In the genomic region with DNA sequence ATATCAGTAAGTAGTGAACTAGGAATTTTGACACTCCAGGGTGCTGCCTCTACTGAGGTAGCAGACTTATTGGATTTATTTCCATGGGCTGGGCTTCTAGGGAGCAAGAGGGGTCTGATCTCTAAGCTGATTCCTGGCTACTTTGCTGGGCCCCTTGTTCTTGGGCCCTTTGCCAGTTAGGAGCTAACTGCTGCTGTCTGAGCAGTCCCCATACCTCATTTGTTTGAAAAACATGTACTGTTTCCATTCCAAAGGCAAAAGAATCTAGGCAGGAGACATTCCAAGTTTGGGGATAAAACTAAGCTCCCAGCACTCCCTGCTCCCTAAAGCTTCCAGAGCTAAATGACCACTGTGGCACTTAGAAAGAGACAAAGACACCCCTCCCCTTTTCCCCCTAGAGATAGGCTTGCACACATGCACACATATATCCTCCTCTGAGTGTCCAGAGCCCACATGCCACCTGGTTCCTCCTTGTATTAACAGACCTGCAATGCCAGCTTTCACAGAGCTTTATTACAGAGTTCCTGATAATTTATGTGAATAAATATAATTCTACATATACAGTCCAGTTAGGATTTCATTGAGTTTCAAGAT, we compare ENCODE assay signal across 9 cellular contexts. TPM values are rescaled to one million over a fixed set of nuclear protein-coding genes. Genes with fewer than 3 reads are reported as not detected.
DNase-seq lines count a peak whose midpoint lies in the region; ATAC-seq, FAIRE-seq and TF ChIP-seq lines count a peak whose summit lies in the region.
"Had no signal": no experiment of that assay in that cellular context is flagged by ENCODE, and none has a peak within 500 bp of the region (broad histone marks: within the 10 kb centered on the region; RNA-seq: fewer than 3 reads in every experiment).

No MANE protein-coding gene starts in this region.

- POLR2A ChIA-PET in HepG2 (lab: Yijun Ruan, JAX) = interaction anchor here (2.5 kb wide), 1 partner anchor 217 kb away, joined by 15 read pairs; a partner anchor contains a TSS

- peaks cover 35% of the 10 kb centered on the region for H3K4me1 Mint-ChIP-seq in activated T-helper 17 cell treated with anti-CD3 and anti-CD28 coated beads, Interleukin-2, amount 50 U/mL, for 72 hours
- peaks cover 44% of the 10 kb centered on the region for H3K4me1 Mint-ChIP-seq in mesothelial cell of epicardium

- no peak overlapping the region for H3K27ac ChIP-seq in HepG2 (ENCODE audit: extremely low read length, insufficient read depth, low read length)
- H3K27ac ChIP-seq in right lobe of liver = peak overlapping the region in 1 of 3 donors; percentile 17

- no peak for DNase-seq in HepG2 (ENCODE audit: low spot score)
- no peak for DNase-seq in right lobe of liver
- no peak for DNase-seq in mesothelial cell of epicardium (ENCODE audit: low spot score in 2 of 2, unreplicated experiment in 2 of 2)
- DNase-seq in stimulated activated CD4-positive, alpha-beta T cell treated with anti-CD3 and anti-CD28 coated beads, Interleukin-1b, Interleukin-23, amount 100 ng/mL, for 48 hours = no peak
- no peak for DNase-seq in activated gamma-delta T cell (lab: John Stamatoyannopoulos, UW)
- no peak for DNase-seq in ureter (ENCODE audit: low spot score)
- DNase-seq in amniotic stem cell (lab: John Stamatoyannopoulos, UW) = no peak
- DNase-seq: activated CD8-positive, alpha-beta memory T cell treated with anti-CD3 and anti-CD28 coated beads for 24 hours had no signal

- TF ChIP-seq POLR2A in HepG2 (IDR thresholded peaks at IDR 0.05; ENCODE audit: insufficient read depth in 1 of 2, low read depth in 2 of 2, low read length in 2 of 2) (no peak), right lobe of liver (IDR thresholded peaks at IDR 0.05) (no peak)

- intact Hi-C loops in HepG2 (cut with micrococcal nuclease; ENCODE audit: unreplicated experiment) (loop anchor here (1.0 kb wide), 5 partner anchors 130 to 264 kb away; a partner anchor contains a TSS), right lobe of liver (cut with DNase I) (loop anchor here (5.0 to 10.0 kb wide), 2 partner anchors 217 to 220 kb away; a partner anchor contains a TSS)

- no peak overlapping the region for H3K4me2 ChIP-seq in HepG2 (ENCODE audit: low read depth, low read length)

- H3K4me3 Mint-ChIP-seq in activated T-helper 17 cell treated with anti-CD3 and anti-CD28 coated beads, Interleukin-2, amount 50 U/mL, for 72 hours = no peak overlapping the region
- H3K4me3 Mint-ChIP-seq in mesothelial cell of epicardium = no peak overlapping the region

- H3K36me3 Mint-ChIP-seq in activated T-helper 17 cell treated with anti-CD3 and anti-CD28 coated beads, Interleukin-2, amount 50 U/mL, for 72 hours (ENCODE audit: low read depth) = peaks cover 40% of the 10 kb centered on the region
- H3K36me3 Mint-ChIP-seq in mesothelial cell of epicardium = peaks cover 2% of the 10 kb centered on the region

- BruUV-seq in HepG2 (replicated peaks; lab: Mats Ljungman, UMichigan) = no TSS peak

- H3K9me3 ChIP-seq in HepG2 (ENCODE audit: low read length) (no peaks in the 10 kb centered on the region), right lobe of liver (no peaks in the 10 kb centered on the region)

- H3K27ac Mint-ChIP-seq in activated T-helper 17 cell treated with anti-CD3 and anti-CD28 coated beads, Interleukin-2, amount 50 U/mL, for 72 hours = peak overlapping the region; percentile 61
- peak overlapping the region; percentile 93 for H3K27ac Mint-ChIP-seq in mesothelial cell of epicardium

- TF ChIP-seq CTCF in HepG2 (CRISPR knock-in tag; IDR thresholded peaks at IDR 0.05) (no peak), right lobe of liver (IDR thresholded peaks at IDR 0.05) (no peak), mesothelial cell of epicardium (IDR thresholded peaks at IDR 0.05; ENCODE audit: unreplicated experiment) (no peak)

- ATAC-seq in HepG2 (peak; percentile 62), right lobe of liver (no peak)
- no peak for ATAC-seq in activated T-helper 17 cell treated with anti-CD3 and anti-CD28 coated beads, Interleukin-2, amount 50 U/mL, for 72 hours (replicated peaks)

- H4K20me1 ChIP-seq in HepG2 (ENCODE audit: insufficient read depth, low read length) = no peaks in the 10 kb centered on the region

- no peak overlapping the region for H2AFZ ChIP-seq in HepG2 (ENCODE audit: low read length)

- no peak for TF ChIP-seq EP300 in HepG2 (IDR thresholded peaks at IDR 0.05; ENCODE audit: low read depth in 2 of 2, low read length in 2 of 2)
- no peak for TF ChIP-seq EP300 in HepG2 (CRISPR knock-in tag; IDR thresholded peaks at IDR 0.05; ENCODE audit: borderline replicate concordance)

- H3K4me1 ChIP-seq in HepG2 (ENCODE audit: insufficient read depth, low read length) (no peaks in the 10 kb centered on the region), right lobe of liver (peaks cover 0 to 7% (median 0%) of the 10 kb centered on the region in 4 donors)

- H3K27me3 ChIP-seq in HepG2 (ENCODE audit: control insufficient read depth in 1 of 2, insufficient read depth in 2 of 2, low read length in 2 of 2) = no peaks in the 10 kb centered on the region
- no peaks in the 10 kb centered on the region for H3K27me3 ChIP-seq in right lobe of liver

- in situ Hi-C loops in HepG2 (cut with HindIII; ENCODE audit: extremely low pct_ligation_motif_present, low pct_unique_long_range_greater_than_20kb) = loop anchor here (5.0 kb wide), 1 partner anchor 225 kb away; no protein-coding TSS in a partner anchor

- no peaks in the 10 kb centered on the region for H3K79me2 ChIP-seq in HepG2 (ENCODE audit: insufficient read depth, low read length)

- no peaks in the 10 kb centered on the region for H3K27me3 Mint-ChIP-seq in activated T-helper 17 cell treated with anti-CD3 and anti-CD28 coated beads, Interleukin-2, amount 50 U/mL, for 72 hours
- no peaks in the 10 kb centered on the region for H3K27me3 Mint-ChIP-seq in mesothelial cell of epicardium (ENCODE audit: low read depth)

- FAIRE-seq in HepG2 (lab: Jason Lieb, UNC) = no peak

- no peak overlapping the region for H3K9ac ChIP-seq in HepG2 (ENCODE audit: insufficient read depth, low read depth, low read length)

- no peak overlapping the region for H3K4me3 ChIP-seq in HepG2 (replicated peaks in 1 of 3; ENCODE audit: insufficient read depth in 1 of 3, low read depth in 2 of 3, low read length in 3 of 3)
- no peak overlapping the region for H3K4me3 ChIP-seq in right lobe of liver

- TF ChIP-seq RAD21 in HepG2 (CRISPR knock-in tag; IDR thresholded peaks at IDR 0.05) = no peak

- no peaks in the 10 kb centered on the region for H3K9me3 Mint-ChIP-seq in activated T-helper 17 cell treated with anti-CD3 and anti-CD28 coated beads, Interleukin-2, amount 50 U/mL, for 72 hours
- no peaks in the 10 kb centered on the region for H3K9me3 Mint-ChIP-seq in mesothelial cell of epicardium

- CTCF ChIA-PET in HepG2 (lab: Yijun Ruan, JAX; ENCODE audit: low intra/inter-chr PET ratio, low total read pairs) = interaction anchor here (1.2 to 2.7 kb wide), 4 partner anchors 217 to 248 kb away, joined by 4 to 30 read pairs (median 16); a partner anchor contains a TSS

- H3K36me3 ChIP-seq in HepG2 (replicated peaks in 1 of 2; ENCODE audit: control insufficient read depth in 1 of 2, insufficient read depth in 2 of 2, low read length in 2 of 2) = peaks cover 11 to 24% of the 10 kb centered on the region in 2 experiments
- H3K36me3 ChIP-seq in right lobe of liver = peaks cover 0 to 18% (median 0%) of the 10 kb centered on the region in 4 donors

TF ChIP-seq in HepG2, 621 proteins besides CTCF, POLR2A, EP300 and RAD21 (continues in another document):
- TF ChIP-seq RBAK (CRISPR knock-in tag; IDR thresholded peaks at IDR 0.05) = no peak
- TF ChIP-seq, protein P1, sequence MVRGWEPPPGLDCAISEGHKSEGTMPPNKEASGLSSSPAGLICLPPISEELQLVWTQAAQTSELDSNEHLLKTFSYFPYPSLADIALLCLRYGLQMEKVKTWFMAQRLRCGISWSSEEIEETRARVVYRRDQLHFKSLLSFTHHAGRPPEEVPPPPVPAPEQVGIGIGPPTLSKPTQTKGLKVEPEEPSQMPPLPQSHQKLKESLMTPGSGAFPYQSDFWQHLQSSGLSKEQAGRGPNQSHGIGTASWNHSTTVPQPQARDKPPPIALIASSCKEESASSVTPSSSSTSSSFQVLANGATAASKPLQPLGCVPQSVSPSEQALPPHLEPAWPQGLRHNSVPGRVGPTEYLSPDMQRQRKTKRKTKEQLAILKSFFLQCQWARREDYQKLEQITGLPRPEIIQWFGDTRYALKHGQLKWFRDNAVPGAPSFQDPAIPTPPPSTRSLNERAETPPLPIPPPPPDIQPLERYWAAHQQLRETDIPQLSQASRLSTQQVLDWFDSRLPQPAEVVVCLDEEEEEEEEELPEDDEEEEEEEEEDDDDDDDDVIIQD (CRISPR knock-in tag; IDR thresholded peaks at IDR 0.05; ENCODE audit: low read depth) = no peak

RNA-seq across cellular contexts. Expression of a gene that starts 22.7 kb away (rescaled TPM):
- total RNA-seq in HepG2 (2016; rRNA removed; fragmentation: Illumina TruSeq; extraction: Trizol) = 108 and 168 TPM in 2 replicates
- total RNA-seq in HepG2 (2016; cell fraction: cytosol; rRNA removed; fragmentation: Illumina TruSeq; extraction: Trizol; ENCODE audit: low read depth) = 9.2 and 12.3 TPM in 2 replicates
- total RNA-seq in HepG2 (2016; cell fraction: insoluble cytoplasmic fraction; rRNA removed; fragmentation: Illumina TruSeq; extraction: Trizol) = 109 and 177 TPM in 2 replicates
- total RNA-seq in HepG2 (2016; cell fraction: membrane; rRNA removed; fragmentation: Illumina TruSeq; extraction: Trizol) = 21.5 and 26.6 TPM in 2 replicates
- total RNA-seq in HepG2 (2016; cell fraction: nucleus; rRNA removed; fragmentation: Illumina TruSeq; extraction: Trizol) = 49.7 and 51.5 TPM in 2 replicates
- polyA plus RNA-seq in HepG2 (2011; rRNA removed) = 11.8 and 17.3 TPM in 2 replicates
- polyA plus RNA-seq in HepG2 (2011; cell fraction: cytosol; rRNA removed) = 12.7 and 13.8 TPM in 2 replicates
- 6.5 and 8.2 TPM in 2 replicates for polyA plus RNA-seq in HepG2 (2011; cell fraction: nucleus; rRNA removed)
- 20.3 and 37.0 TPM in 2 replicates for polyA plus RNA-seq in HepG2 (2012)
- 4.7 and 4.8 TPM in 2 replicates for polyA plus RNA-seq in HepG2 (2016; cell fraction: cytosol; fragmentation: Illumina TruSeq; extraction: Trizol; ENCODE audit: low read depth)
- 110 and 120 TPM in 2 replicates for polyA plus RNA-seq in HepG2 (2016; cell fraction: insoluble cytoplasmic fraction; fragmentation: Illumina TruSeq; extraction: Trizol; ENCODE audit: low read depth)
- 10.4 and 12.0 TPM in 2 replicates for polyA plus RNA-seq in HepG2 (2016; cell fraction: membrane; fragmentation: Illumina TruSeq; extraction: Trizol; ENCODE audit: low read depth)
- 40.5 and 42.7 TPM in 2 replicates for polyA plus RNA-seq in HepG2 (2016; cell fraction: nucleus; fragmentation: Illumina TruSeq; extraction: Trizol; ENCODE audit: insufficient read depth, low read depth)
- 76.9 and 614 TPM in 2 replicates for polyA minus RNA-seq in HepG2 (2011; rRNA and poly(A)+ RNA removed; ENCODE audit: low replicate concordance)
- polyA minus RNA-seq in HepG2 (2011; cell fraction: cytosol; rRNA and poly(A)+ RNA removed) = 23.6 and 31.9 TPM in 2 replicates
- polyA minus RNA-seq in HepG2 (2011; cell fraction: nucleus; rRNA and poly(A)+ RNA removed) = 23.6 and 25.0 TPM in 2 replicates
- total RNA-seq in right lobe of liver = 10 to 100 TPM; 14.0 to 24.3 (median 16.7) TPM
- total RNA-seq in activated T-helper 17 cell treated with anti-CD3 and anti-CD28 coated beads, Interleukin-2, amount 50 U/mL, for 72 hours = 100 to 1,000 TPM; 193 to 204 TPM
- total RNA-seq in mesothelial cell of epicardium = 49.4 to 58.6 TPM (median 51.7 TPM) in 3 replicates
- 28.9 TPM for total RNA-seq in ureter
